10 cellular contexts compared by ENCODE assay signal in the genomic region with DNA sequence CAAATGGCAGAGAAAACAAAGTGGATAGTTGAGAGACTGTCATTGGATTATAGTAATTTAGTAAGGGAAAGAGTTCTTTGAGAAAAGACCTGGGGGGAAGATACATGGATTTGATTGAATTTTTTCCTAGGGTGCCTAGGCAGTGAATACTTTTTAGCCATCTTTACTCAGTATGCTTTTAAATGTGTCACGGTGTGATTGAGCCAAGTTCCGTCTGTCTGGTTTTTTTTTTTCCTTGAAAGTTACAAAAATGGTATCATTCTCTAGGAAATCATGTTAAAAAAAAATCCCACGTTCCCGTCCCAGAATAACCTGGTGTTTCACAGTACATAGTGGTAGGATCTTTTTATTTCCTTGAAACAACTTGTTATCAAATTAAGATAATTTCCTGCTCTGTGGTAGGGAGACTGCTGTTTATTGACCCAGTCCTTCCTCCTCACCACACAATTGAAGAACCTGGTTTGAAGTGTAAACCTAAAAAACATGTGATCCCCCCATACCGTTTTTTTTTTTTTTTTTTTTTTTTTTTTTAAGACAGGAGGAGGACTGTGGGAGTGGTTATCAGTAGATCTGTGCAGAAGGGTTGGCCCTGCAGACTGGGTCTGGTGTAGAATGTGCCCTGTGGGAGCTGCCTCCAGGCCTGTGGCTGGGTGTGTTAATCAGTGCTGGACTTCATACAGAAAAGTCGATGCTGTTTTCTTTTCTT.
DNase-seq lines count a peak whose midpoint lies in the region; ATAC-seq, FAIRE-seq and TF ChIP-seq lines count a peak whose summit lies in the region.
"Had no signal": no experiment of that assay in that cellular context is flagged by ENCODE, and none has a peak within 500 bp of the region (broad histone marks: within the 10 kb centered on the region; RNA-seq: fewer than 3 reads in every experiment).

No MANE protein-coding gene starts in this region.

- H3K9me3 ChIP-seq in muscle layer of duodenum (ENCODE audit: control insufficient read depth in 1 of 2, low read length in 2 of 2) = peaks cover 0 to 11% of the 10 kb centered on the region in 2 donors

- no peak for ATAC-seq in GM21723 (IDR thresholded peaks at IDR 0.05; ENCODE audit: unreplicated experiment)
- ATAC-seq: Panc1 had no signal

- H3K4me1 ChIP-seq in muscle layer of duodenum (ENCODE audit: control insufficient read depth in 1 of 2, insufficient read depth in 2 of 2, low read length in 2 of 2) = peaks cover 0 to 27% of the 10 kb centered on the region in 2 donors

- H3K27ac ChIP-seq in coronary artery = peak overlapping the region; percentile 68 to 81
- H3K27ac ChIP-seq in muscle layer of duodenum (ENCODE audit: low read length) = peak overlapping the region; percentile 60
- H3K27ac ChIP-seq: epithelial cell of prostate had no signal

- no peaks in the 10 kb centered on the region for H3K27me3 ChIP-seq in muscle layer of duodenum (ENCODE audit: low read depth, low read length)

- H3K4me3 ChIP-seq in coronary artery (no peak overlapping the region), muscle layer of duodenum (ENCODE audit: low read depth in 1 of 2, low read length in 2 of 2) (no peak overlapping the region)

- no peak for FAIRE-seq in HTR-8/SVneo (lab: Jason Lieb, UNC)

- H3K36me3 ChIP-seq in muscle layer of duodenum (ENCODE audit: control insufficient read depth in 1 of 2, insufficient read depth in 2 of 2, low read length in 2 of 2) = peaks cover 5 to 9% of the 10 kb centered on the region in 2 donors

- peak; percentile 12 for DNase-seq in AG20443 (ENCODE audit: low spot score)
- peak; percentile 16 for DNase-seq in NCI-H69 (lab: John Stamatoyannopoulos, UW)
- DNase-seq in coronary artery (ENCODE audit: low spot score) = no peak
- no peak for DNase-seq in NCI-H345 (lab: John Stamatoyannopoulos, UW)
- no peak for DNase-seq in HK-2 (ENCODE audit: unreplicated experiment)
- DNase-seq in HTR-8/SVneo (ENCODE audit: insufficient read length, low spot score) = no peak

- no peak for TF ChIP-seq CTCF in coronary artery (IDR thresholded peaks at IDR 0.05)

Comparison
In these comparisons a context has a peak if more than half of its experiments do, and no peak if none do; other contexts are left out.
1. DNase-seq: peak in AG20443 (single experiment) and NCI-H69 (single experiment); none in coronary artery (single experiment), NCI-H345 (single experiment), HK-2 (single experiment) and HTR-8/SVneo (single experiment).